ENCODE assay signal across 9 cellular contexts in genomic region chr3:179046497-179047353, GRCh38. TPM values are rescaled to one million over a fixed set of nuclear protein-coding genes. Genes with fewer than 3 reads are reported as not detected.
DNase-seq lines count a peak whose midpoint lies in the region; ATAC-seq and TF ChIP-seq lines count a peak whose summit lies in the region.
"Had no signal": no experiment of that assay in that cellular context is flagged by ENCODE, and none has a peak within 500 bp of the region (broad histone marks: within the 10 kb centered on the region; RNA-seq: fewer than 3 reads in every experiment).

No MANE protein-coding gene starts in this region.

- H3K4me3 ChIP-seq in tibial artery, result no peak overlapping the region
- H3K4me3 ChIP-seq in effector memory CD4-positive, alpha-beta T cell (ENCODE audit: insufficient read depth, low read depth, low read length, poor library complexity, severe bottlenecking), result no peak overlapping the region

- H3K4me1 ChIP-seq in tibial artery, result peaks cover 0 to 4% (median 0%) of the 10 kb centered on the region in 4 donors
- no peaks in the 10 kb centered on the region for H3K4me1 ChIP-seq in effector memory CD4-positive, alpha-beta T cell (ENCODE audit: control insufficient read depth, insufficient read depth, low read length, poor library complexity, severe bottlenecking)

- in situ Hi-C loops in GM13976 (cut with MboI; ENCODE audit: low sequenced_read_pairs, unreplicated experiment), result no loop called here

- intact Hi-C loops in tibial artery (cut with DNase I; ENCODE audit: low total_unique reads), result no loop called here

- no peaks in the 10 kb centered on the region for H3K9me3 ChIP-seq in tibial artery
- no peaks in the 10 kb centered on the region for H3K9me3 ChIP-seq in effector memory CD4-positive, alpha-beta T cell (ENCODE audit: control insufficient read depth, low read length)

- ATAC-seq in GM21515 (IDR thresholded peaks at IDR 0.05; ENCODE audit: unreplicated experiment) (peak; percentile 85), HG03469 (IDR thresholded peaks at IDR 0.05; ENCODE audit: unreplicated experiment) (peak; percentile 74), esophagus mucosa (no peak)

- no peaks in the 10 kb centered on the region for H3K27me3 ChIP-seq in tibial artery
- H3K27me3 ChIP-seq in effector memory CD4-positive, alpha-beta T cell (replicated peaks; ENCODE audit: control insufficient read depth, insufficient read depth, low read length, poor library complexity, severe bottlenecking), result no peaks in the 10 kb centered on the region

- H3K27ac ChIP-seq in tibial artery, result no peak overlapping the region
- no peak overlapping the region for H3K27ac ChIP-seq in effector memory CD4-positive, alpha-beta T cell (ENCODE audit: insufficient read depth, low read length, poor library complexity, severe bottlenecking)

- no peak for TF ChIP-seq CTCF in GM13976 (IDR thresholded peaks at IDR 0.05; ENCODE audit: borderline replicate concordance, control extremely low read depth, extremely low read depth, insufficient read depth, missing control alignments)
- TF ChIP-seq CTCF in tibial artery (IDR thresholded peaks at IDR 0.05), result no peak

- H3K36me3 ChIP-seq in tibial artery, result no peaks in the 10 kb centered on the region
- H3K36me3 ChIP-seq in effector memory CD4-positive, alpha-beta T cell (ENCODE audit: control insufficient read depth, insufficient read depth, low read length), result no peaks in the 10 kb centered on the region

- DNase-seq in GM13976 (ENCODE audit: low spot score), result peak; percentile 49
- peak; percentile 54 for DNase-seq in iris pigment epithelial cell (ENCODE audit: low read depth)
- DNase-seq in tibial artery, result no peak
- no peak for DNase-seq in effector memory CD4-positive, alpha-beta T cell
- DNase-seq in stimulated activated naive CD4-positive, alpha-beta T cell treated with Interleukin-2 at 50 U/mL for 16 hours (lab: John Stamatoyannopoulos, UW), result no peak
- DNase-seq: activated CD4-positive, alpha-beta memory T cell treated with anti-CD3 and anti-CD28 coated beads for 36 hours had no signal

RNA-seq across cellular contexts. Expression of gene ZMAT3, which starts 24.9 kb away (rescaled TPM):
- 7.2 TPM for total RNA-seq in esophagus mucosa

Comparison
In these comparisons a context has a peak if more than half of its experiments do, and no peak if none do; other contexts are left out.
1. DNase-seq: peak in GM13976 (single experiment) and iris pigment epithelial cell (single experiment); none in tibial artery (0 of 2), effector memory CD4-positive, alpha-beta T cell (0 of 3) and stimulated activated naive CD4-positive, alpha-beta T cell treated with Interleukin-2 at 50 U/mL for 16 hours (single experiment).